ENCODE assay signal across 11 cellular contexts in the genomic region with DNA sequence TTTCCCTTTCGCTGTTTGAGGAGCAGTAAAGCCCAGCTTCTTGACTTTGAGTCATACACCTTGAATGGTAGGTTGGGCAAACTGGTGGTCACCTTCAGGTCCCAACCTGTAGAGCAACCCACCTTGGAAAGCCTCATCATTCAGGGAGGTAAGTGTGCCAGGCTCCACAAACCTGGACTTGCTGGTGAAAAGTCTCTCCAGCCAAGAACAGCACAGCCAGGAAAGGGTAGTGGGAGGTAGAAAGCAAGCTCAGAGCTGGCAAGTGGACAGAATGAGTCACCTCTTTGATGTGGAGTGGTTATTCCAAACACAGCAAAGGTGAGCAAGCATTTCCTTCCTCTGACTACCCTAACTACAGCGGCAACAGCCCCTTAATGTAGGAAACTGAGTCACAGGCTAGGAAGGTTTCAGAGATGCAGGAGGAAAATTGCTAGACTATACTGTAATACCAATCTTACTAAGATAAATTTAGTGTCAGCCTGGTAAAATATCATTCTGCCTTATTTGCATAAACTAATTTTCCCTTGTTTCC.
A peak's percentile ranks its signal among the peaks of the same experiment; 100 is the strongest.
DNase-seq lines count a peak whose midpoint lies in the region; ATAC-seq and TF ChIP-seq lines count a peak whose summit lies in the region.
"Had no signal": no experiment of that assay in that cellular context is flagged by ENCODE, and none has a peak within 500 bp of the region (broad histone marks: within the 10 kb centered on the region; RNA-seq: fewer than 3 reads in every experiment).

No MANE protein-coding gene starts in this region.

- H3K4ac ChIP-seq in neuronal stem cell (ENCODE audit: low read length): no peak overlapping the region

- peak; percentile 77 for ATAC-seq in lung (ENCODE audit: insufficient read depth, low FRiP score)
- ATAC-seq in stimulated activated naive B cell treated with anti-CD40 and anti-IgM and Interleukin-4, amounts not matched to agents 10 μg/mL and 1 μg/mL and 100 μg/mL, for 72 hours (replicated peaks): peak; percentile 46 to 54
- no peak for ATAC-seq in Right ventricle myocardium superior (ENCODE audit: poor library complexity)

- no peak overlapping the region for H3K23ac ChIP-seq in neuronal stem cell (ENCODE audit: low read depth, low read length, poor library complexity)

- no peaks in the 10 kb centered on the region for H3K9me3 Mint-ChIP-seq in T-helper 2 cell treated with Interferon-gamma antibody and Interleukin-4, amounts not matched to agents 5 μg/mL and 100 μg/mL, for 36 hours
- H3K9me3 Mint-ChIP-seq in activated naive CD4-positive, alpha-beta T cell treated with anti-CD3 and anti-CD28 coated beads, Interleukin-2, amount 50 U/mL, for 24 hours: no peaks in the 10 kb centered on the region
- no peaks in the 10 kb centered on the region for H3K9me3 Mint-ChIP-seq in stimulated activated naive B cell treated with anti-CD40 and anti-IgM and Interleukin-4, amounts not matched to agents 10 μg/mL and 1 μg/mL and 100 μg/mL, for 72 hours
- H3K9me3 Mint-ChIP-seq: brain, mesothelial cell of epicardium had no signal

- 59 to 63% methylated on average over 2 of the region's 2 CpGs for WGBS in lung, 2 donors
- WGBS in neuronal stem cell (ENCODE audit: extremely low coverage in 2 of 2, insufficient read length in 2 of 2, insufficient replicate concordance in 1 of 2), 2 donors: no CpG with 5 or more reads among the region's 2 CpGs

- H2BK5ac ChIP-seq in neuronal stem cell (ENCODE audit: low read length): no peak overlapping the region

- no peak overlapping the region for H2BK15ac ChIP-seq in neuronal stem cell (ENCODE audit: low read length)

- H3K79me1 ChIP-seq in neuronal stem cell (ENCODE audit: low read depth, low read length): no peaks in the 10 kb centered on the region

- DNase-seq in T-helper 2 cell treated with Interferon-gamma antibody and Interleukin-4, amounts not matched to agents 5 μg/mL and 100 μg/mL, for 36 hours (ENCODE audit: low spot score): peak; percentile 40
- DNase-seq in T-helper 2 cell (no peak), lung (ENCODE audit: low spot score) (peak; percentile 64), neuronal stem cell (ENCODE audit: low spot score) (no peak), Right ventricle myocardium superior (no peak), hippocampal formation (lab: John Stamatoyannopoulos, UW) (no peak)
- no peak for DNase-seq in stimulated activated naive B cell treated with anti-CD40 and anti-IgM and Interleukin-4, amounts not matched to agents 10 μg/mL and 1 μg/mL and 100 μg/mL, for 72 hours
- DNase-seq: trophoblast cell had no signal

- H3K18ac ChIP-seq in neuronal stem cell (ENCODE audit: low read length): no peak overlapping the region

- no peak overlapping the region for H3K14ac ChIP-seq in neuronal stem cell (ENCODE audit: low read length)

- no peak overlapping the region for H4K91ac ChIP-seq in neuronal stem cell (ENCODE audit: low read depth, low read length, poor library complexity)

- no peak overlapping the region for H2BK12ac ChIP-seq in neuronal stem cell (ENCODE audit: low read length)

- no peak overlapping the region for H2AFZ ChIP-seq in neuronal stem cell (ENCODE audit: low read length)

- H3K27me3 ChIP-seq in lung (ENCODE audit: control insufficient read depth, insufficient read depth) (no peaks in the 10 kb centered on the region), neuronal stem cell (ENCODE audit: control insufficient read depth in 3 of 3, insufficient read depth in 3 of 3, low read depth in 1 of 3, low read length in 3 of 3) (no peaks in the 10 kb centered on the region)

- no peak overlapping the region for H3K4me3 Mint-ChIP-seq in T-helper 2 cell treated with Interferon-gamma antibody and Interleukin-4, amounts not matched to agents 5 μg/mL and 100 μg/mL, for 36 hours
- H3K4me3 Mint-ChIP-seq in activated naive CD4-positive, alpha-beta T cell treated with anti-CD3 and anti-CD28 coated beads, Interleukin-2, amount 50 U/mL, for 24 hours: peak overlapping the region; percentile 71
- no peak overlapping the region for H3K4me3 Mint-ChIP-seq in stimulated activated naive B cell treated with anti-CD40 and anti-IgM and Interleukin-4, amounts not matched to agents 10 μg/mL and 1 μg/mL and 100 μg/mL, for 72 hours
- H3K4me3 Mint-ChIP-seq: brain, mesothelial cell of epicardium had no signal

- no peak overlapping the region for H4K8ac ChIP-seq in neuronal stem cell (ENCODE audit: low read depth, low read length)

- H3K4me1 ChIP-seq in lung (ENCODE audit: control insufficient read depth in 2 of 2, insufficient read depth in 2 of 2, low read length in 2 of 2) (peaks cover 0 to 3% of the 10 kb centered on the region in 2 donors), neuronal stem cell (ENCODE audit: control insufficient read depth in 2 of 2, insufficient read depth in 1 of 2, low read depth in 1 of 2, low read length in 2 of 2) (peaks cover 0 to 3% of the 10 kb centered on the region in 2 donors)

- no peaks in the 10 kb centered on the region for H3K36me3 ChIP-seq in lung (ENCODE audit: control insufficient read depth in 2 of 2, insufficient read depth in 2 of 2, low read length in 2 of 2)
- H3K36me3 ChIP-seq in neuronal stem cell (replicated peaks in 1 of 2; ENCODE audit: control insufficient read depth in 2 of 2, insufficient read depth in 2 of 2, low read length in 2 of 2): no peaks in the 10 kb centered on the region

- H3K27ac ChIP-seq in lung (ENCODE audit: low read depth in 1 of 2, low read length in 1 of 2) (no peak overlapping the region), neuronal stem cell (replicated peaks; ENCODE audit: low read length) (no peak overlapping the region)

- no peaks in the 10 kb centered on the region for H3K4me1 Mint-ChIP-seq in T-helper 2 cell treated with Interferon-gamma antibody and Interleukin-4, amounts not matched to agents 5 μg/mL and 100 μg/mL, for 36 hours (ENCODE audit: low read depth)
- peaks cover 92% of the 10 kb centered on the region for H3K4me1 Mint-ChIP-seq in activated naive CD4-positive, alpha-beta T cell treated with anti-CD3 and anti-CD28 coated beads, Interleukin-2, amount 50 U/mL, for 24 hours
- H3K4me1 Mint-ChIP-seq in stimulated activated naive B cell treated with anti-CD40 and anti-IgM and Interleukin-4, amounts not matched to agents 10 μg/mL and 1 μg/mL and 100 μg/mL, for 72 hours: peaks cover 0 to 2% of the 10 kb centered on the region in 2 donors
- H3K4me1 Mint-ChIP-seq: brain had no signal

- no peak overlapping the region for H3K9ac ChIP-seq in neuronal stem cell (ENCODE audit: low read depth, low read length, poor library complexity)

- H3K36me3 Mint-ChIP-seq in T-helper 2 cell treated with Interferon-gamma antibody and Interleukin-4, amounts not matched to agents 5 μg/mL and 100 μg/mL, for 36 hours (ENCODE audit: low read depth): no peaks in the 10 kb centered on the region
- peaks cover 2% of the 10 kb centered on the region for H3K36me3 Mint-ChIP-seq in activated naive CD4-positive, alpha-beta T cell treated with anti-CD3 and anti-CD28 coated beads, Interleukin-2, amount 50 U/mL, for 24 hours
- no peaks in the 10 kb centered on the region for H3K36me3 Mint-ChIP-seq in stimulated activated naive B cell treated with anti-CD40 and anti-IgM and Interleukin-4, amounts not matched to agents 10 μg/mL and 1 μg/mL and 100 μg/mL, for 72 hours
- H3K36me3 Mint-ChIP-seq: brain, mesothelial cell of epicardium had no signal

- no peaks in the 10 kb centered on the region for H3K27me3 Mint-ChIP-seq in T-helper 2 cell treated with Interferon-gamma antibody and Interleukin-4, amounts not matched to agents 5 μg/mL and 100 μg/mL, for 36 hours (ENCODE audit: low read depth)
- no peaks in the 10 kb centered on the region for H3K27me3 Mint-ChIP-seq in activated naive CD4-positive, alpha-beta T cell treated with anti-CD3 and anti-CD28 coated beads, Interleukin-2, amount 50 U/mL, for 24 hours
- H3K27me3 Mint-ChIP-seq in stimulated activated naive B cell treated with anti-CD40 and anti-IgM and Interleukin-4, amounts not matched to agents 10 μg/mL and 1 μg/mL and 100 μg/mL, for 72 hours: peaks cover 5 to 8% of the 10 kb centered on the region in 2 donors
- H3K27me3 Mint-ChIP-seq: brain had no signal

- H3K9me3 ChIP-seq in lung (ENCODE audit: control insufficient read depth in 2 of 2, insufficient read depth in 1 of 2, low read length in 1 of 2) (no peaks in the 10 kb centered on the region), neuronal stem cell (replicated peaks in 1 of 2; ENCODE audit: control insufficient read depth in 2 of 2, insufficient read depth in 1 of 2, low read depth in 1 of 2, low read length in 2 of 2) (no peaks in the 10 kb centered on the region)

- H3K4me2 ChIP-seq in neuronal stem cell (ENCODE audit: insufficient read depth, low read length, poor library complexity, severe bottlenecking): no peak overlapping the region

- H3K4me3 ChIP-seq in lung: no peak overlapping the region
- H3K4me3 ChIP-seq in neuronal stem cell (ENCODE audit: low read length in 2 of 2): no peak overlapping the region

- no peak overlapping the region for H3K27ac Mint-ChIP-seq in T-helper 2 cell treated with Interferon-gamma antibody and Interleukin-4, amounts not matched to agents 5 μg/mL and 100 μg/mL, for 36 hours
- peak overlapping the region; percentile 99 for H3K27ac Mint-ChIP-seq in activated naive CD4-positive, alpha-beta T cell treated with anti-CD3 and anti-CD28 coated beads, Interleukin-2, amount 50 U/mL, for 24 hours
- H3K27ac Mint-ChIP-seq in stimulated activated naive B cell treated with anti-CD40 and anti-IgM and Interleukin-4, amounts not matched to agents 10 μg/mL and 1 μg/mL and 100 μg/mL, for 72 hours: no peak overlapping the region
- H3K27ac Mint-ChIP-seq: brain, mesothelial cell of epicardium had no signal

- H2BK120ac ChIP-seq in neuronal stem cell (ENCODE audit: low read depth, low read length): no peak overlapping the region

- H2AK5ac ChIP-seq in neuronal stem cell (ENCODE audit: low read depth, low read length): no peak overlapping the region

- TF ChIP-seq CTCF in lung (IDR thresholded peaks at IDR 0.05; ENCODE audit: control extremely low read depth, extremely low read depth): no peak

- intact Hi-C loops in Right ventricle myocardium superior (cut with DNase I): no loop called here

Comparison
In these comparisons a context has a peak if more than half of its experiments do, and no peak if none do; other contexts are left out.
1. DNase-seq: peak in T-helper 2 cell treated with Interferon-gamma antibody and Interleukin-4, amounts not matched to agents 5 μg/mL and 100 μg/mL, for 36 hours (single experiment) and lung (single experiment); none in T-helper 2 cell (0 of 5), stimulated activated naive B cell treated with anti-CD40 and anti-IgM and Interleukin-4, amounts not matched to agents 10 μg/mL and 1 μg/mL and 100 μg/mL, for 72 hours (single experiment), neuronal stem cell (single experiment), Right ventricle myocardium superior (single experiment) and hippocampal formation (0 of 2).